1 cellular context compared by ENCODE assay signal in genomic region chr21:41726058-41726558, GRCh38.
TF ChIP-seq lines count a peak whose summit lies in the region.

No MANE protein-coding gene starts in this region.

TF ChIP-seq in HCT116, 20 proteins besides CTCF, POLR2A, EP300 and RAD21 (continued from another document):
- no peak for TF ChIP-seq MAX (IDR thresholded peaks at IDR 0.05)
- no peak for TF ChIP-seq EGR1 (IDR thresholded peaks at IDR 0.05; ENCODE audit: low read depth)
- TF ChIP-seq SIN3A (IDR thresholded peaks at IDR 0.05; ENCODE audit: low read depth): no peak
- TF ChIP-seq SP1 (IDR thresholded peaks at IDR 0.05; ENCODE audit: low read depth): no peak
- TF ChIP-seq SRF (IDR thresholded peaks at IDR 0.05; ENCODE audit: low read depth): no peak
